In genomic region chr9:104326912-104327311, GRCh38 we compare ENCODE assay signal across 26 cellular contexts.
"Had no signal": no experiment of that assay in that cellular context is flagged by ENCODE, and none has a peak within 500 bp of the region (broad histone marks: within the 10 kb centered on the region; RNA-seq: fewer than 3 reads in every experiment).

No MANE protein-coding gene starts in this region.

- H2AFZ ChIP-seq: neural progenitor cell, parathyroid adenoma had no signal

- H3K79me2 ChIP-seq: parathyroid adenoma had no signal

- H3K9ac ChIP-seq: neural progenitor cell, parathyroid adenoma had no signal

- H3K36me3 ChIP-seq: neural progenitor cell, ovary, right lobe of liver, sigmoid colon, stomach, thoracic aorta, thyroid gland, tibial nerve, upper lobe of left lung, vagina had no signal

- H3K27ac ChIP-seq: neural progenitor cell, ovary, parathyroid adenoma, psoas muscle, right lobe of liver, sigmoid colon, stomach, thoracic aorta, thyroid gland, tibial nerve, upper lobe of left lung, vagina had no signal

- DNase-seq: natural killer cell; occipital lobe; ovary; posterior cingulate gyrus; psoas muscle; right cardiac atrium; right lobe of liver; sigmoid colon; small intestine; stimulated activated CD4-positive, alpha-beta T cell treated with anti-CD3 and anti-CD28 coated beads, Interleukin-15, amount 100 ng/mL, for 24 hours; stimulated activated CD4-positive, alpha-beta T cell treated with anti-CD3 and anti-CD28 coated beads, Interleukin-2, amount 100 ng/mL, for 24 hours; stimulated activated CD4-positive, alpha-beta T cell treated with anti-CD3 and anti-CD28 coated beads, Interleukin-2, amount 100 ng/mL, for 48 hours; stimulated activated CD4-positive, alpha-beta T cell treated with anti-CD3 and anti-CD28 coated beads, Interleukin-4, amount 100 ng/mL, for 24 hours; stimulated activated naive B cell treated with anti-CD40 and anti-IgM and Interleukin-4, amounts not matched to agents 10 μg/mL and 1 μg/mL and 100 μg/mL, for 72 hours; stimulated activated naive CD4-positive, alpha-beta T cell treated with Interleukin-2 at 50 U/mL for 16 hours; stomach; thyroid gland; trophoblast cell; upper lobe of left lung had no signal

- FAIRE-seq: urothelium cell line had no signal

- H3K27me3 ChIP-seq: neural progenitor cell, ovary, right lobe of liver, sigmoid colon, stomach, thyroid gland, tibial nerve, upper lobe of left lung, vagina had no signal

- H3K9me3 ChIP-seq: psoas muscle, right lobe of liver, sigmoid colon, stomach, thoracic aorta, thyroid gland, tibial nerve, upper lobe of left lung, vagina had no signal

- H3K4me3 ChIP-seq: neural progenitor cell, ovary, psoas muscle, right lobe of liver, sigmoid colon, stomach, thoracic aorta, thyroid gland, tibial nerve, upper lobe of left lung, vagina had no signal

- ATAC-seq: natural killer cell; psoas muscle; right cardiac atrium; right lobe of liver; stimulated activated effector memory CD8-positive, alpha-beta T cell treated with anti-CD3 and anti-CD28 coated beads, Interleukin-12 subunit alpha, Interleukin-12 subunit beta, amount 100 ng/mL, for 72 hours; stimulated activated naive B cell treated with anti-CD40 and anti-IgM and Interleukin-4, amounts not matched to agents 10 μg/mL and 1 μg/mL and 100 μg/mL, for 72 hours had no signal

- H3K4me1 ChIP-seq: neural progenitor cell, parathyroid adenoma, psoas muscle, right lobe of liver, sigmoid colon, tibial nerve, upper lobe of left lung, vagina had no signal

- H3K4me2 ChIP-seq: neural progenitor cell had no signal
